Comparison of ENCODE assay signal across 19 cellular contexts in genomic region chr3:34140606-34141005, GRCh38.
"Had no signal": no experiment of that assay in that cellular context is flagged by ENCODE, and none has a peak within 500 bp of the region (broad histone marks: within the 10 kb centered on the region; RNA-seq: fewer than 3 reads in every experiment).

No MANE protein-coding gene starts in this region.

- H3K4me1 Mint-ChIP-seq: activated naive CD8-positive, alpha-beta T cell treated with anti-CD3 and anti-CD28 coated beads, Interleukin-2, amount 50 U/mL, for 24 hours; immature natural killer cell; nephron; stimulated activated naive CD8-positive, alpha-beta T cell treated with anti-CD3 and anti-CD28 coated beads, Interleukin-15, amount 100 ng/mL, for 72 hours had no signal

- H3K36me3 ChIP-seq: ascending aorta, cardiac muscle cell, heart left ventricle, upper lobe of right lung had no signal

- H3K27ac Mint-ChIP-seq: activated naive CD4-positive, alpha-beta T cell treated with anti-CD3 and anti-CD28 coated beads for 36 hours; activated naive CD8-positive, alpha-beta T cell treated with anti-CD3 and anti-CD28 coated beads, Interleukin-2, amount 50 U/mL, for 24 hours; immature natural killer cell; nephron; stimulated activated naive CD8-positive, alpha-beta T cell treated with anti-CD3 and anti-CD28 coated beads, Interleukin-15, amount 100 ng/mL, for 72 hours had no signal

- H3K4me3 Mint-ChIP-seq: activated naive CD4-positive, alpha-beta T cell treated with anti-CD3 and anti-CD28 coated beads for 36 hours; activated naive CD8-positive, alpha-beta T cell treated with anti-CD3 and anti-CD28 coated beads, Interleukin-2, amount 50 U/mL, for 24 hours; immature natural killer cell; nephron; stimulated activated naive CD8-positive, alpha-beta T cell treated with anti-CD3 and anti-CD28 coated beads, Interleukin-15, amount 100 ng/mL, for 72 hours had no signal

- FAIRE-seq: colon, frontal cortex had no signal

- H3K27ac ChIP-seq: ascending aorta, cardiac muscle cell, heart left ventricle, testis, upper lobe of right lung had no signal

- H3K4me1 ChIP-seq: ascending aorta, testis, upper lobe of right lung had no signal

- DNase-seq: activated CD4-positive, alpha-beta T cell treated with anti-CD3 and anti-CD28 coated beads for 1 hour; activated CD4-positive, alpha-beta T cell treated with anti-CD3 and anti-CD28 coated beads, Interleukin-2, amount 50 U/mL, for 4 hours; activated naive CD4-positive, alpha-beta T cell treated with anti-CD3 and anti-CD28 coated beads for 36 hours; activated naive CD8-positive, alpha-beta T cell treated with anti-CD3 and anti-CD28 coated beads, Interleukin-2, amount 50 U/mL, for 24 hours; activated T-cell treated with anti-CD3 and anti-CD28 coated beads for 4 hours; erythroblast; heart left ventricle; immature natural killer cell; mesendoderm; occipital lobe; stimulated activated naive CD8-positive, alpha-beta T cell treated with anti-CD3 and anti-CD28 coated beads, Interleukin-15, amount 100 ng/mL, for 72 hours; testis; upper lobe of right lung had no signal

- H3K27me3 ChIP-seq: ascending aorta, cardiac muscle cell, heart left ventricle, testis, upper lobe of right lung had no signal

- H3K4me3 ChIP-seq: ascending aorta, cardiac muscle cell, heart left ventricle, smooth muscle cell, testis, upper lobe of right lung had no signal

- H3K27me3 Mint-ChIP-seq: activated naive CD8-positive, alpha-beta T cell treated with anti-CD3 and anti-CD28 coated beads, Interleukin-2, amount 50 U/mL, for 24 hours; stimulated activated naive CD8-positive, alpha-beta T cell treated with anti-CD3 and anti-CD28 coated beads, Interleukin-15, amount 100 ng/mL, for 72 hours had no signal

- H3K36me3 Mint-ChIP-seq: immature natural killer cell had no signal

- H3K4me2 ChIP-seq: smooth muscle cell had no signal

- H3K9me3 ChIP-seq: testis, upper lobe of right lung had no signal
